ENCODE assay signal across 8 cellular contexts in the genomic region with DNA sequence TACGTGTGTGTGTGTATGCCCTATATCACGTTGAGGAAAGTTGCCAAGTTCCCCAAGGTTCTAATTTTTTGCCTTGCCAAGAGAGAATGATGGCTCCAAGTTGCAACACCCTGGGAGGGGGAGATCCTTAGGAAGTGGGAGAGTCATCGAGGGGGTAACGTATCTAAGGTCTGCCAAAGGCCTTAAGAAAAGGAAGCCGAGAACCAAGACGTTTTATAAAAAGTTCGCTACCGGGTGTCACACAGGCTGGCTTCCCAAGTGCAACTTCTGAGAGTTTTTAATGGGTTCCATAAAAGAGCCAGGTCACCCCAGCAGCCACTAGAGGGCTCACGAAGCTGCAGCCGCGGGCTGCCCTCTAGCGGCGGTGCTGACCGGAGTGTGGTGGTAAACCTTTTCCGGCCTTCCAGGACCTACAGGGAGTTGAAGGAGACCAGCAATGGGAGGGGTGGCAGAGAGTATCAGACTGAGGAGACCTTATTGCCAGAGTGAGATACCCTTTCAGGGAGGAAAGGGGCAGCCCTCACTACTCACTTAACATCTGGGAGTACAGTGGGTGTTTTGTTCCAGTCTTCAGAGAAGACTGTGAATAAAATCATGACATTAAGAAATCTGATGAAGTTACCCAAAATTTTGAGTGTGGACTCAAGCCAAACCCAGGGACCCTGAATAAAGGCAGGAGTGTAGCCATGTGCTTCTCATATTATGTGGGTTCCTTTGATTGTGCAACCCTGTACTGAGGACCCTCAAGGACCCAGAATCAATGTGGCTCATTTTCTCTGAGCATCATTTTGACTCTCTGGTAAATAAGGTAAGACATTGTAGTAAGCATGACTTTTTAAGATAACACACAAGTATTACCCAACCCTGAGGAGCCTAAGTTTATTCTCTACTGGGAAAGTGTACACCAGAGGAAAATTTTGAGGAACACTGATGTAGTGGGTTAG. TPM values are rescaled to one million over a fixed set of nuclear protein-coding genes. Genes with fewer than 3 reads are reported as not detected.
A peak's percentile ranks its signal among the peaks of the same experiment; 100 is the strongest.
DNase-seq lines count a peak whose midpoint lies in the region; ATAC-seq and TF ChIP-seq lines count a peak whose summit lies in the region.

No MANE protein-coding gene starts in this region.

- H3K36me3 ChIP-seq in Loucy (ENCODE audit: insufficient read depth, low read length) (no peaks in the 10 kb centered on the region), RWPE2 (ENCODE audit: low read depth) (peaks cover 14% of the 10 kb centered on the region; the same call in 1 of the 2 replicates)

- peak overlapping the region; percentile 63 to 99 (median 71); a peak in 6 of 7 replicates for H3K27ac Mint-ChIP-seq in H9

- DNase-seq in GF-D8 (lab: John Stamatoyannopoulos, UW) (peak; percentile 77), H9 (peak; percentile 95), RWPE2 (ENCODE audit: low spot score) (peak; percentile 92), foreskin melanocyte (peak; percentile 83), non-pigmented ciliary epithelial cell (ENCODE audit: low read depth) (peak; percentile 53), substantia nigra (lab: John Stamatoyannopoulos, UW) (peak; percentile 5 to 88 (median 76))
- DNase-seq in activated T-helper 9 cell treated with anti-CD3 and anti-CD28 coated beads, Interleukin-2, amount 50 U/mL, for 16 hours (ENCODE audit: low read depth) = peak; percentile 83

- 0 out of 2 replicates have a peak, but pooled peaks cover 4% of the 10 kb centered on the region for H3F3A ChIP-seq in Loucy (ENCODE audit: low read depth)

- no peak overlapping the region for H2BK120ac ChIP-seq in H9 (ENCODE audit: low read depth, low read length, poor library complexity, severe bottlenecking)

- H2AFZ ChIP-seq in H9 (ENCODE audit: low read length) = peak overlapping the region; percentile 57
- peak overlapping the region; percentile 63 for H2AFZ ChIP-seq in Loucy (ENCODE audit: low read length)

- H3K9me2 ChIP-seq in Loucy (replicated peaks; ENCODE audit: low read depth, low read length) = no peaks in the 10 kb centered on the region

- H3K27me3 Mint-ChIP-seq in H9 (ENCODE audit: low read depth) = no peaks in the 10 kb centered on the region; the same call in 1 of the 2 replicates

- H3K4me1 Mint-ChIP-seq in H9 = peaks cover 33 to 41% of the 10 kb centered on the region in 2 experiments

- peak; percentile 71 for ATAC-seq in RWPE2 (ENCODE audit: low read depth)

- H4K5ac ChIP-seq in H9 (ENCODE audit: insufficient read length, low read depth, low read length) = no peak overlapping the region

- H3K4me3 ChIP-seq in Loucy (ENCODE audit: low read length, poor library complexity, severe bottlenecking) (peak overlapping the region; percentile 99), RWPE2 (ENCODE audit: severe bottlenecking) (peak overlapping the region; percentile 15)

- H3K9ac ChIP-seq in H9 (ENCODE audit: extremely low read depth, insufficient read length, low read length) (no peak overlapping the region), Loucy (ENCODE audit: low read depth, low read length, poor library complexity, severe bottlenecking) (peak overlapping the region; percentile 96)

- H3K4me1 ChIP-seq in H9 (ENCODE audit: insufficient read depth, low read length) (peaks cover 3% of the 10 kb centered on the region; the same call in 1 of the 2 replicates), Loucy (ENCODE audit: insufficient read depth, low read length, poor library complexity, severe bottlenecking) (peaks cover 22% of the 10 kb centered on the region), RWPE2 (ENCODE audit: insufficient read depth, poor library complexity, severe bottlenecking) (peaks cover 16% of the 10 kb centered on the region)

- H3K9me3 ChIP-seq in H9 (ENCODE audit: control insufficient read depth, low read depth, low read length) (no peaks in the 10 kb centered on the region), Loucy (ENCODE audit: insufficient read depth, low read depth, low read length) (no peaks in the 10 kb centered on the region), RWPE2 (ENCODE audit: severe bottlenecking) (no peaks in the 10 kb centered on the region)

- H3K4me3 Mint-ChIP-seq in H9 = peak overlapping the region; percentile 52 to 91

- WGBS in H9 (ENCODE audit: extremely low coverage, insufficient read length, low lambda C conversion rate) = no CpG with 5 or more reads among the region's 15 CpGs

- H3K4ac ChIP-seq in H9 (ENCODE audit: low read depth, low read length) = no peak overlapping the region

- no peak overlapping the region for H2AK5ac ChIP-seq in H9 (ENCODE audit: insufficient read length, low read length)

- TF ChIP-seq CTCF in H9 (conservative IDR thresholded peaks at IDR 0.05) (peak; percentile 100), Loucy (conservative IDR thresholded peaks at IDR 0.05; ENCODE audit: low read length) (peak; percentile 100), RWPE2 (IDR thresholded peaks at IDR 0.05; ENCODE audit: poor library complexity, severe bottlenecking) (peak; percentile 100)

- no peak overlapping the region for H2BK5ac ChIP-seq in H9 (ENCODE audit: insufficient read length, low read length)

- H3K27ac ChIP-seq in H9 (ENCODE audit: insufficient read length, low read depth, low read length) = no peak overlapping the region
- peak overlapping the region; percentile 87 for H3K27ac ChIP-seq in RWPE2 (ENCODE audit: poor library complexity, severe bottlenecking)
- no peak overlapping the region for H3K27ac ChIP-seq in substantia nigra (ENCODE audit: low read depth, low read length, poor library complexity, severe bottlenecking)

- H3K18ac ChIP-seq in H9 (ENCODE audit: insufficient read length, low read depth, low read length) = no peak overlapping the region

- H3K27me3 ChIP-seq in H9 (ENCODE audit: insufficient read depth, low read length) (no peaks in the 10 kb centered on the region), Loucy (ENCODE audit: insufficient read depth, low read length, poor library complexity, severe bottlenecking) (no peaks in the 10 kb centered on the region), RWPE2 (ENCODE audit: insufficient read depth, poor library complexity, severe bottlenecking) (no peaks in the 10 kb centered on the region)

- no peak overlapping the region for H3K23ac ChIP-seq in H9 (ENCODE audit: insufficient read length, low read depth, low read length)

- H3K79me2 ChIP-seq in H9 (ENCODE audit: insufficient read depth, low read length) (peaks cover 9% of the 10 kb centered on the region; the same call in 1 of the 2 replicates), Loucy (ENCODE audit: insufficient read depth, low read length) (peaks cover 29% of the 10 kb centered on the region)

- H4K20me1 ChIP-seq in H9 (ENCODE audit: control insufficient read depth, insufficient read depth, insufficient read length) (no peaks in the 10 kb centered on the region), Loucy (ENCODE audit: insufficient read depth, low read length, poor library complexity, severe bottlenecking) (peaks cover 13% of the 10 kb centered on the region)

- no peak overlapping the region for H3T11ph ChIP-seq in H9 (ENCODE audit: low read length)

- H3K79me1 ChIP-seq in H9 (ENCODE audit: insufficient read depth, low read depth, low read length, poor library complexity, severe bottlenecking) = no peaks in the 10 kb centered on the region

- peaks cover 0 to 3% (median 3%) of the 10 kb centered on the region in 3 experiments; a peak in 3 of 7 replicates for H3K36me3 Mint-ChIP-seq in H9 (ENCODE audit: insufficient read depth in 1 of 3, low read depth in 3 of 3)

- H2BK15ac ChIP-seq in H9 (ENCODE audit: low read depth, low read length) = no peak overlapping the region

- H2BK12ac ChIP-seq in H9 (ENCODE audit: insufficient read length, low read depth, low read length) = no peak overlapping the region

- H4K8ac ChIP-seq in H9 (replicated peaks; ENCODE audit: insufficient read length, low read depth, low read length) = no peak overlapping the region

- H2BK20ac ChIP-seq in H9 (ENCODE audit: low read depth, low read length, poor library complexity, severe bottlenecking) = no peak overlapping the region

- H3K56ac ChIP-seq in H9 (ENCODE audit: insufficient read length, low read depth, low read length) = no peak overlapping the region

- peak overlapping the region; percentile 30 for H3K4me2 ChIP-seq in H9 (ENCODE audit: insufficient read depth, insufficient read length, low read length)
- H3K4me2 ChIP-seq in Loucy (ENCODE audit: low read depth, low read length, poor library complexity, severe bottlenecking) = peak overlapping the region; percentile 87

- peaks cover 3% of the 10 kb centered on the region for H3K23me2 ChIP-seq in H9 (ENCODE audit: insufficient read length, low read depth, low read length, poor library complexity, severe bottlenecking)

- H3K14ac ChIP-seq in H9 (ENCODE audit: insufficient read depth, low read length) = no peak overlapping the region

- no peaks in the 10 kb centered on the region for H3K9me3 Mint-ChIP-seq in H9

- no peak overlapping the region for H4K91ac ChIP-seq in H9 (ENCODE audit: insufficient read length, low read depth, low read length)

RNA-seq across cellular contexts. Expression of a gene that starts 2.5 kb away (rescaled TPM):
- total RNA-seq in H9 (2021) = 40.4 and 43.4 TPM in 2 replicates
